In genomic region chr2:73887596-73888353, GRCh38 we compare ENCODE assay signal across 7 cellular contexts. TPM values are rescaled to one million over a fixed set of nuclear protein-coding genes. Genes with fewer than 3 reads are reported as not detected.
DNase-seq lines count a peak whose midpoint lies in the region; ATAC-seq, FAIRE-seq and TF ChIP-seq lines count a peak whose summit lies in the region.
"Not testable (repeated sequence)": the region's sequence is repeated elsewhere in the genome, so short reads cannot be mapped to it uniquely, and the experiment has no call there.

No MANE protein-coding gene starts in this region.

- not testable (repeated sequence) for H2BK120ac ChIP-seq in H1 (replicated peaks; ENCODE audit: low read depth, low read length)

- not testable (repeated sequence) for H4K20me1 ChIP-seq in GM23248 (ENCODE audit: insufficient read depth); H1 (replicated peaks in 1 of 2; ENCODE audit: control insufficient read depth in 1 of 2, insufficient read depth in 2 of 2, low read length in 2 of 2)

- not testable (repeated sequence) for H2BK5ac ChIP-seq in H1 (ENCODE audit: low read depth, low read length)

- H3K27me3 Mint-ChIP-seq in T-helper 17 cell: peaks cover 22% of the 10 kb centered on the region
- H3K27me3 Mint-ChIP-seq in activated naive CD8-positive, alpha-beta T cell treated with anti-CD3 and anti-CD28 coated beads, Interleukin-2, amount 50 U/mL, for 24 hours: peaks cover 10% of the 10 kb centered on the region

- peak overlapping the region; percentile 49 for H3K27ac Mint-ChIP-seq in T-helper 17 cell
- peak overlapping the region; percentile 71 for H3K27ac Mint-ChIP-seq in activated naive CD8-positive, alpha-beta T cell treated with anti-CD3 and anti-CD28 coated beads, Interleukin-2, amount 50 U/mL, for 24 hours

- H3K36me3 Mint-ChIP-seq in T-helper 17 cell (ENCODE audit: low read depth); activated naive CD8-positive, alpha-beta T cell treated with anti-CD3 and anti-CD28 coated beads, Interleukin-2, amount 50 U/mL, for 24 hours (ENCODE audit: low read depth): not testable (repeated sequence)

- not testable (repeated sequence) for H2BK15ac ChIP-seq in H1 (ENCODE audit: low read length)

- DNase-seq in GM23248 (peak; percentile 27), MG63 (peak; percentile 22)
- not testable (repeated sequence) for DNase-seq in T-helper 17 cell; H1 (ENCODE audit: low read depth in 1 of 2, low spot score in 2 of 2)
- peak; percentile 44 for DNase-seq in activated CD8-positive, alpha-beta memory T cell treated with anti-CD3 and anti-CD28 coated beads, Interleukin-2, amount 50 U/mL, for 48 hours
- DNase-seq in activated naive CD8-positive, alpha-beta T cell treated with anti-CD3 and anti-CD28 coated beads, Interleukin-2, amount 50 U/mL, for 24 hours: peak; percentile 19
- peak; percentile 13 for DNase-seq in stimulated activated CD4-positive, alpha-beta T cell treated with anti-CD3 and anti-CD28 coated beads, Interleukin-15, amount 100 ng/mL, for 24 hours

- not testable (repeated sequence) for H3K9ac ChIP-seq in GM23248; H1 (replicated peaks in 1 of 4; ENCODE audit: extremely low read depth in 1 of 4, low read depth in 3 of 4, low read length in 3 of 4)

- peaks cover 89% of the 10 kb centered on the region for H3K27me3 ChIP-seq in GM23248 (replicated peaks; ENCODE audit: insufficient read depth)
- H3K27me3 ChIP-seq in MG63; H1 (replicated peaks in 1 of 4; ENCODE audit: control insufficient read depth in 3 of 4, extremely low read depth in 1 of 4, insufficient read depth in 3 of 4, low read length in 3 of 4): not testable (repeated sequence)

- POLR2A ChIA-PET in H1 (lab: Charles Lee; ENCODE audit: partially characterized antibody): interaction anchor here (0.9 kb wide), 1 partner anchor 290 kb away, joined by 3 read pairs; no protein-coding TSS in a partner anchor

- H3K4me1 Mint-ChIP-seq in T-helper 17 cell: not testable (repeated sequence)
- H3K4me1 Mint-ChIP-seq in activated naive CD8-positive, alpha-beta T cell treated with anti-CD3 and anti-CD28 coated beads, Interleukin-2, amount 50 U/mL, for 24 hours: peaks cover 32% of the 10 kb centered on the region

- in situ Hi-C loops in GM23248 (cut with MboI): not testable (repeated sequence)

- H3K4me3 Mint-ChIP-seq in T-helper 17 cell; activated naive CD8-positive, alpha-beta T cell treated with anti-CD3 and anti-CD28 coated beads, Interleukin-2, amount 50 U/mL, for 24 hours: not testable (repeated sequence)

- not testable (repeated sequence) for H3K4me3 ChIP-seq in GM23248; MG63; H1 (ENCODE audit: extremely low read depth in 1 of 4, insufficient read depth in 2 of 4, low read depth in 3 of 4, low read length in 4 of 4)

- not testable (repeated sequence) for H3K56ac ChIP-seq in H1 (replicated peaks; ENCODE audit: insufficient read length, low read depth, low read length)

- not testable (repeated sequence) for H3K9me3 Mint-ChIP-seq in activated naive CD8-positive, alpha-beta T cell treated with anti-CD3 and anti-CD28 coated beads, Interleukin-2, amount 50 U/mL, for 24 hours

- CTCF ChIA-PET in H1 (lab: Charles Lee; ENCODE audit: partially characterized antibody): interaction anchor here (0.6 to 1.1 kb wide), 3 partner anchors 24 to 78 kb away, joined by 3 to 4 read pairs (median 3); no protein-coding TSS in a partner anchor

- H3F3A ChIP-seq in GM23248 (ENCODE audit: insufficient read depth): not testable (repeated sequence)

- not testable (repeated sequence) for H3K4me1 ChIP-seq in GM23248 (ENCODE audit: insufficient read depth); H1 (replicated peaks in 1 of 4; ENCODE audit: control insufficient read depth in 3 of 4, insufficient read depth in 4 of 4, low read length in 3 of 4)

- TF ChIP-seq CTCF in H1 (IDR thresholded peaks at IDR 0.05; ENCODE audit: control extremely low read depth in 1 of 3, insufficient read depth in 1 of 3, low read depth in 1 of 3, low read length in 3 of 3): not testable (repeated sequence)

- not testable (repeated sequence) for H2BK20ac ChIP-seq in H1 (ENCODE audit: low read length)

- H3K4me2 ChIP-seq in GM23248 (ENCODE audit: unreplicated experiment); H1 (ENCODE audit: insufficient read depth in 1 of 2, low read depth in 2 of 2, low read length in 2 of 2): not testable (repeated sequence)

- H3K79me1 ChIP-seq in H1 (ENCODE audit: low read depth, low read length): not testable (repeated sequence)

- H3K9me3 ChIP-seq in GM23248 (ENCODE audit: low read depth); MG63; T-helper 17 cell (ENCODE audit: control insufficient read depth, low read length, poor library complexity, severe bottlenecking); H1 (ENCODE audit: insufficient read depth in 2 of 2, low read depth in 1 of 2, low read length in 1 of 2): not testable (repeated sequence)

- H3K23ac ChIP-seq in H1 (ENCODE audit: insufficient read length): not testable (repeated sequence)

- H3K18ac ChIP-seq in H1 (ENCODE audit: extremely low read depth, low read length): not testable (repeated sequence)

- not testable (repeated sequence) for TF ChIP-seq EP300 in H1 (IDR thresholded peaks at IDR 0.05; ENCODE audit: borderline replicate concordance in 1 of 2, low read depth in 2 of 2, low read length in 2 of 2)

- H2AFZ ChIP-seq in GM23248; H1 (ENCODE audit: low read length): not testable (repeated sequence)

- H2AK5ac ChIP-seq in H1 (ENCODE audit: low read depth, low read length): not testable (repeated sequence)

- WGBS in GM23248 (ENCODE audit: low coverage in 1 of 2, low lambda C conversion rate in 2 of 2, missing lambda C conversion rate in 2 of 2), 2 experiments: 67% methylated on average over 11 of the region's 11 CpGs
- WGBS in H1 (ENCODE audit: extremely low coverage in 1 of 2, insufficient coverage in 1 of 2, insufficient read length in 1 of 2, insufficient replicate concordance in 2 of 2, low coverage in 1 of 2, low lambda C conversion rate in 2 of 2, missing lambda C conversion rate in 1 of 2), 2 experiments: 87% methylated on average over 11 of the region's 11 CpGs; no CpG with 5 or more reads in 1 of the 2 experiments

- H3K79me2 ChIP-seq in GM23248 (ENCODE audit: insufficient read depth); H1 (ENCODE audit: control insufficient read depth in 1 of 2, insufficient read depth in 2 of 2, low read length in 2 of 2): not testable (repeated sequence)

- not testable (repeated sequence) for H4K5ac ChIP-seq in H1 (ENCODE audit: insufficient read length, low read depth, low read length)

- FAIRE-seq in H1 (lab: Jason Lieb, UNC): not testable (repeated sequence)

- H3K14ac ChIP-seq in H1 (ENCODE audit: insufficient read length): not testable (repeated sequence)

- H3K23me2 ChIP-seq in H1 (ENCODE audit: low read depth, low read length): not testable (repeated sequence)

- not testable (repeated sequence) for H3K27ac ChIP-seq in GM23248; H1 (ENCODE audit: low read depth, low read length)

- not testable (repeated sequence) for H2BK12ac ChIP-seq in H1 (ENCODE audit: low read depth, low read length)

- H4K8ac ChIP-seq in H1 (ENCODE audit: extremely low read depth, insufficient read depth, low read length): not testable (repeated sequence)

- not testable (repeated sequence) for ATAC-seq in T-helper 17 cell
- ATAC-seq in activated naive CD8-positive, alpha-beta T cell treated with anti-CD3 and anti-CD28 coated beads, Interleukin-2, amount 50 U/mL, for 24 hours: peak; percentile 70

- not testable (repeated sequence) for H4K91ac ChIP-seq in H1 (replicated peaks; ENCODE audit: insufficient read length, low read length)

- TF ChIP-seq POLR2A in H1 (IDR thresholded peaks at IDR 0.05; ENCODE audit: control extremely low read depth in 1 of 2, low read depth in 2 of 2, low read length in 2 of 2): not testable (repeated sequence)

- not testable (repeated sequence) for H3K9me2 ChIP-seq in GM23248 (ENCODE audit: insufficient read depth)

- H3K36me3 ChIP-seq in GM23248 (ENCODE audit: low read depth); MG63; H1 (ENCODE audit: control insufficient read depth in 2 of 4, insufficient read depth in 4 of 4, low read length in 3 of 4): not testable (repeated sequence)

- not testable (repeated sequence) for TF ChIP-seq RAD21 in H1 (IDR thresholded peaks at IDR 0.05 in 1 of 2, conservative IDR thresholded peaks at IDR 0.05 in 1 of 2; ENCODE audit: low read depth in 2 of 2, low read length in 2 of 2)

- H3K4ac ChIP-seq in H1 (replicated peaks; ENCODE audit: insufficient read length, low read depth, low read length): not testable (repeated sequence)

RNA-seq across cellular contexts. Expression of gene ACTG2, which starts 5.0 kb away (rescaled TPM):
- total RNA-seq in GM23248 (2014; rRNA removed; shearing (Covaris generic)): not detected in 2 replicates
- not detected in 2 replicates for polyA plus RNA-seq in GM23248 (2016; fragmentation: Nextera tagmentation; extraction: Ambion mirVana)
- total RNA-seq in MG63 (2014; rRNA removed; shearing (Covaris generic); ENCODE audit: low replicate concordance): not detected in 2 replicates
- not detected for total RNA-seq in T-helper 17 cell
- 11.0 and 13.7 TPM in 2 replicates for total RNA-seq in H1 (2021; fragmentation: NEBNext Ultra II Directional; extraction: Animal tissue kit (Norgen Biotek cat#: 25700))
- 4.8 and 6.2 TPM in 2 replicates for polyA plus RNA-seq in H1 (2011; rRNA removed)
- 4.3 TPM for polyA plus RNA-seq in H1 (2011; cell fraction: cytosol; rRNA removed)
- 5.4 TPM for polyA plus RNA-seq in H1 (2011; cell fraction: nucleus; rRNA removed)
- 8.0 to 21.0 TPM (median 12.5 TPM) in 4 replicates for polyA plus RNA-seq in H1 (2012, experiment 1 of 2)
- polyA plus RNA-seq in H1 (2012, experiment 2 of 2): 13.2 TPM
- 11.0 TPM for polyA plus RNA-seq in H1 (2013, experiment 1 of 2)
- polyA plus RNA-seq in H1 (2013, experiment 2 of 2): 12.2 TPM
- polyA minus RNA-seq in H1 (2011; rRNA and poly(A)+ RNA removed): 8.7 and 13.5 TPM in 2 replicates
- 2.4 TPM for polyA minus RNA-seq in H1 (2011; cell fraction: cytosol; rRNA and poly(A)+ RNA removed)
- 3.9 TPM for polyA minus RNA-seq in H1 (2011; cell fraction: nucleus; rRNA and poly(A)+ RNA removed)

RNA-seq across cellular contexts. Expression of gene DGUOK, which starts 38.9 kb away (rescaled TPM):
- total RNA-seq in GM23248 (2014; rRNA removed; shearing (Covaris generic)): 50.9 and 59.2 TPM in 2 replicates
- polyA plus RNA-seq in GM23248 (2016; fragmentation: Nextera tagmentation; extraction: Ambion mirVana) (116 and 126 TPM in 2 replicates), H1 (2011; rRNA removed) (129 and 168 TPM in 2 replicates)
- 28.4 and 51.8 TPM in 2 replicates for total RNA-seq in MG63 (2014; rRNA removed; shearing (Covaris generic); ENCODE audit: low replicate concordance)
- total RNA-seq in T-helper 17 cell: 10 to 100 TPM; 34.2 to 39.7 TPM
- 103 and 110 TPM in 2 replicates for total RNA-seq in H1 (2021; fragmentation: NEBNext Ultra II Directional; extraction: Animal tissue kit (Norgen Biotek cat#: 25700))
- polyA plus RNA-seq in H1 (2011; cell fraction: cytosol; rRNA removed): 142 TPM
- 137 TPM for polyA plus RNA-seq in H1 (2011; cell fraction: nucleus; rRNA removed)
- polyA plus RNA-seq in H1 (2012, experiment 1 of 2): 123 to 156 TPM (median 126 TPM) in 4 replicates
- 180 TPM for polyA plus RNA-seq in H1 (2012, experiment 2 of 2)
- 154 TPM for polyA plus RNA-seq in H1 (2013, experiment 1 of 2)
- 152 TPM for polyA plus RNA-seq in H1 (2013, experiment 2 of 2)
- polyA minus RNA-seq in H1 (2011; rRNA and poly(A)+ RNA removed): 39.0 and 44.6 TPM in 2 replicates
- polyA minus RNA-seq in H1 (2011; cell fraction: cytosol; rRNA and poly(A)+ RNA removed): 37.1 TPM
- 29.5 TPM for polyA minus RNA-seq in H1 (2011; cell fraction: nucleus; rRNA and poly(A)+ RNA removed)

RNA-seq across cellular contexts. Expression of gene STAMBP, which starts 59.0 kb away (rescaled TPM):
- 16.8 and 24.4 TPM in 2 replicates for total RNA-seq in GM23248 (2014; rRNA removed; shearing (Covaris generic))
- polyA plus RNA-seq in GM23248 (2016; fragmentation: Nextera tagmentation; extraction: Ambion mirVana) (35.9 and 36.0 TPM in 2 replicates), H1 (2011; rRNA removed) (32.6 and 35.8 TPM in 2 replicates)
- total RNA-seq in MG63 (2014; rRNA removed; shearing (Covaris generic); ENCODE audit: low replicate concordance): 36.0 and 43.1 TPM in 2 replicates
- 10 to 100 TPM; 22.1 to 25.3 TPM for total RNA-seq in T-helper 17 cell
- total RNA-seq in H1 (2021; fragmentation: NEBNext Ultra II Directional; extraction: Animal tissue kit (Norgen Biotek cat#: 25700)): 49.7 and 50.5 TPM in 2 replicates
- polyA plus RNA-seq in H1 (2011; cell fraction: cytosol; rRNA removed): 41.4 TPM
- 41.9 TPM for polyA plus RNA-seq in H1 (2011; cell fraction: nucleus; rRNA removed)
- 31.3 to 45.5 TPM (median 37.2 TPM) in 4 replicates for polyA plus RNA-seq in H1 (2012, experiment 1 of 2)
- 7.1 TPM for polyA plus RNA-seq in H1 (2012, experiment 2 of 2)
- polyA plus RNA-seq in H1 (2013, experiment 1 of 2): 53.9 TPM
- 55.3 TPM for polyA plus RNA-seq in H1 (2013, experiment 2 of 2)
- 53.3 and 54.9 TPM in 2 replicates for polyA minus RNA-seq in H1 (2011; rRNA and poly(A)+ RNA removed)
- polyA minus RNA-seq in H1 (2011; cell fraction: cytosol; rRNA and poly(A)+ RNA removed): 25.6 TPM
- 24.6 TPM for polyA minus RNA-seq in H1 (2011; cell fraction: nucleus; rRNA and poly(A)+ RNA removed)

Comparison
In these comparisons a context has a peak if more than half of its experiments do, and no peak if none do; other contexts are left out.
1. RNA of gene ACTG2, which starts 5.0 kb away (total RNA-seq): 11.0 to 13.7 TPM in H1; not detected in T-helper 17 cell, not detected in GM23248 and not detected in MG63; every median in the first group is over 10 times any median in the second.